ENCODE assay signal across 8 cellular contexts in the genomic region with DNA sequence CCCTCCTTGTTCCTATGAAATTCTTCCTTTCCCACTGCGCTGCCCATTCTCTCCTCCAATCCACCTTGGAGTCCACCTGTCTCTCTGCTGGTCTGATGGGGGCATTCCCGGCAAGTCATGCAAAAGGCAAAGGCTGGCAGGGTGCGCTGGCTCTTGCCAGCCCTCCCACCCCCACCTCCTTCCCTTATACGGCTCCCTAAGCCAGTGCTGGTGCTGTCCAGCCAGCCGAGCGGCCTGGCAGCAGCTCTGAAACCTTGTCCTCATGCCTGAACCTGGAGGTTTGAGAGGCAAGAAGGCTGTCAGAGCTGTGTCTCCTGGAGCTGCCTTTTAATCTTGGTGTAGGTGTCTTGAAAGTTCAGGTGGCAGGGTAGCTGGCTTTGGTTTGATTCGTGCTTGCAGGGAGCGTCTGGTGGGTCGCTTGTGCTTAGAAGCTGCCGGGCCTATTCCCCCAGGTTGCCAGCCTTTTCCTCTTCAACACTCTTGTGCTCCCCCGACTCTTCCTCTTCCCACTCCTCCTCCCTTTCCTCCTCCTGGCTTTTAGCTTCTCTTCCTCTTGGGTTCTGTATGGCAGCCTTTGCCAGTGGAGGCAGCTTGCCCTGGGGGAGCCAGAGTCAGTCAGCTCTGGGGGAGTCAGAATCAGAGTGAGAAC. TPM values are rescaled to one million over a fixed set of nuclear protein-coding genes. Genes with fewer than 3 reads are reported as not detected.
A peak's percentile ranks its signal among the peaks of the same experiment; 100 is the strongest.
DNase-seq lines count a peak whose midpoint lies in the region; ATAC-seq and TF ChIP-seq lines count a peak whose summit lies in the region.
"Had no signal": no experiment of that assay in that cellular context is flagged by ENCODE, and none has a peak within 500 bp of the region (broad histone marks: within the 10 kb centered on the region; RNA-seq: fewer than 3 reads in every experiment).

No MANE protein-coding gene starts in this region.

- 16% methylated on average over 11 of the region's 11 CpGs for WGBS in HUES64

- H3K4me3 Mint-ChIP-seq in activated naive CD8-positive, alpha-beta T cell treated with anti-CD3 and anti-CD28 coated beads, Interleukin-2, amount 50 U/mL, for 24 hours, result peak overlapping the region; percentile 66

- H3K9me3 ChIP-seq in HUES64 (ENCODE audit: insufficient read depth, low read depth, low read length), result no peaks in the 10 kb centered on the region
- H3K9me3 ChIP-seq in iPS-18a (ENCODE audit: control insufficient read depth, low read depth, low read length), result no peaks in the 10 kb centered on the region
- no peaks in the 10 kb centered on the region for H3K9me3 ChIP-seq in gastrocnemius medialis

- H3K4me1 Mint-ChIP-seq in activated naive CD8-positive, alpha-beta T cell treated with anti-CD3 and anti-CD28 coated beads, Interleukin-2, amount 50 U/mL, for 24 hours, result peaks cover 35% of the 10 kb centered on the region

- in situ Hi-C loops in gastrocnemius medialis (cut with MboI; ENCODE audit: low sequenced_read_pairs in 4 of 4), result loop anchor here in 1 of 4 donors (25.0 kb wide), 1 partner anchor 200 kb away; no protein-coding TSS in a partner anchor

- no peaks in the 10 kb centered on the region for H3K9me3 Mint-ChIP-seq in activated naive CD8-positive, alpha-beta T cell treated with anti-CD3 and anti-CD28 coated beads, Interleukin-2, amount 50 U/mL, for 24 hours

- DNase-seq in activated naive CD8-positive, alpha-beta T cell treated with anti-CD3 and anti-CD28 coated beads, Interleukin-2, amount 50 U/mL, for 24 hours, result no peak
- DNase-seq in gastrocnemius medialis, result peak in 1 of 2 donors; percentile 31
- no peak for DNase-seq in SKM-1 (lab: John Stamatoyannopoulos, UW; ENCODE audit: unreplicated experiment)
- DNase-seq in ureter (ENCODE audit: low spot score), result no peak
- DNase-seq: NCI-H2081 treated with DMSO at 0.1 percent for 48 hours had no signal

- intact Hi-C loops in gastrocnemius medialis (cut with DNase I; ENCODE audit: low total_unique reads), result loop anchor here (5.0 kb wide), 2 partner anchors 85 to 165 kb away; no protein-coding TSS in a partner anchor

- TF ChIP-seq CTCF in gastrocnemius medialis (IDR thresholded peaks at IDR 0.05 in 4 of 5, conservative IDR thresholded peaks at IDR 0.05 in 1 of 5), result no peak

- ATAC-seq in activated naive CD8-positive, alpha-beta T cell treated with anti-CD3 and anti-CD28 coated beads, Interleukin-2, amount 50 U/mL, for 24 hours, result peak; percentile 5
- ATAC-seq in gastrocnemius medialis (peak in 1 of 2 donors; percentile 26), HG03354 (IDR thresholded peaks at IDR 0.05; ENCODE audit: poor library complexity, severe bottlenecking, unreplicated experiment) (no peak)

- H3K27me3 Mint-ChIP-seq in activated naive CD8-positive, alpha-beta T cell treated with anti-CD3 and anti-CD28 coated beads, Interleukin-2, amount 50 U/mL, for 24 hours, result peaks cover 75% of the 10 kb centered on the region

- H3K27ac ChIP-seq in HUES64 (ENCODE audit: low read depth, low read length) (no peak overlapping the region), iPS-18a (ENCODE audit: low read length) (no peak overlapping the region), gastrocnemius medialis (peak overlapping the region in 1 of 4 donors; percentile 56)

- no peak overlapping the region for H3K9ac ChIP-seq in HUES64 (ENCODE audit: low read depth, low read length)
- H3K9ac ChIP-seq in iPS-18a (ENCODE audit: low read length), result peak overlapping the region; percentile 10

- H3K4me3 ChIP-seq in HUES64 (ENCODE audit: low read length) (peak overlapping the region; percentile 85), iPS-18a (ENCODE audit: low read length) (peak overlapping the region; percentile 75), gastrocnemius medialis (peak overlapping the region in 3 of 4 donors; percentile 35 to 58 (median 43))

- H3K27me3 ChIP-seq in HUES64 (ENCODE audit: insufficient read depth, low read length) (peaks cover 36% of the 10 kb centered on the region), iPS-18a (ENCODE audit: control insufficient read depth, insufficient read depth, low read length) (peaks cover 24% of the 10 kb centered on the region), gastrocnemius medialis (peaks cover 21 to 30% (median 29%) of the 10 kb centered on the region in 3 donors)

- peaks cover 13% of the 10 kb centered on the region; the same call in 1 of the 2 replicates for H3K4me1 ChIP-seq in HUES64 (ENCODE audit: insufficient read depth, low read length)
- H3K4me1 ChIP-seq in iPS-18a (ENCODE audit: control insufficient read depth, low read depth, low read length), result peaks cover 23% of the 10 kb centered on the region
- peaks cover 30 to 33% of the 10 kb centered on the region in 2 donors for H3K4me1 ChIP-seq in gastrocnemius medialis

- TF ChIP-seq POLR2A in gastrocnemius medialis (IDR thresholded peaks at IDR 0.05), result no peak

- H3K36me3 ChIP-seq in HUES64 (ENCODE audit: insufficient read depth, low read length) (peaks cover 19% of the 10 kb centered on the region), iPS-18a (ENCODE audit: control insufficient read depth, low read depth, low read length) (peaks cover 22% of the 10 kb centered on the region), gastrocnemius medialis (no peaks in the 10 kb centered on the region)

- H3K36me3 Mint-ChIP-seq in activated naive CD8-positive, alpha-beta T cell treated with anti-CD3 and anti-CD28 coated beads, Interleukin-2, amount 50 U/mL, for 24 hours (ENCODE audit: low read depth), result no peaks in the 10 kb centered on the region

- no peak overlapping the region for H3K27ac Mint-ChIP-seq in activated naive CD8-positive, alpha-beta T cell treated with anti-CD3 and anti-CD28 coated beads, Interleukin-2, amount 50 U/mL, for 24 hours

RNA-seq across cellular contexts. Expression of a gene that starts 0.7 kb away (rescaled TPM):
- 18.8 TPM for polyA plus RNA-seq in HUES64 (2013, experiment 1 of 2)
- 21.9 TPM for polyA plus RNA-seq in HUES64 (2013, experiment 2 of 2)
- total RNA-seq in gastrocnemius medialis, result 1 to 10 TPM in 2 of 4 donors, under 1 TPM in 2; 0.24 to 6.4 (median 1.9) TPM
- total RNA-seq in ureter, result 6.2 TPM
